ENCODE assay signal across 8 cellular contexts in the genomic region with DNA sequence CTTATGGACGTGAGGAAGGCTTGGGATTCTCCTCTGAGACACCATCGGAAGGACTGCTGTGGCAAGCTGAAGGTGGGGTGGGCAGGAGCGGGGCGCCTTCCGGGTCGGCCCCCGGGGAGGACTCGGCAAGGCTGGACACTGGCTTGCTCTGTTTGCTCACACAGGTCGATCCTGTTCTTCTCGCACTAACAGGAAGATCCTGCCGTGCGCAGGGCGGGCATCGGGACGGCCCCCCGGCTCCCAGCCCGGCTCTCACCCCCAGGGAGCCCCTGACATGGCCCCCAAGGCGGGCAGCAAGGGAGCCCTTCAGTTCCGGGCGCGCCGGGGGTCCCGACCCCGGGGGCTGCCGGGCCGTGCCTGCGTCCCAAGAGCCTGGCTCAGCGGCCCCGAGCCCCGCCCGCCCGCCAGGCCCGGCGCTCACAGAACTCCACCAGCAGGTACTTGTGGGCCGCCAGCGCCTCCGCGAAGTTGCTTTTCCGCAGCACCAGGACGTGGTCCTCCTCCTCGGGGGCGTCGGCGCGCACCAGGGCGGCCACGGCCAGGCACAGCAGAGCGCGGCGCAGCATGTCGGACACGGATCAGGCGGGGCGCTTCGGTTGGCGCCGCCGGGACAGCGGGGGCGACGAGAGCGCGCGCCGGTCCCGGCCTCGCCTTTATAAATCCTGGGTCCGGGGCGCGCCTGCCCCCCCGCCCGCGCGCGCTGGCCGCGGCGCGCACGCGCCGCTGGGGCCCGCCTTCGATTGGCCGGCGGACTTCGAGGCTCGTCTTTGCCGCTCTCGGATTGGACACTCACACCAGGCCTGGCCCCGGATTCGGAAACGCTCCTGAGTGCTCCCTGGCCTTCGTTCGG. TPM values are rescaled to one million over a fixed set of nuclear protein-coding genes. Genes with fewer than 3 reads are reported as not detected.
DNase-seq lines count a peak whose midpoint lies in the region; ATAC-seq and TF ChIP-seq lines count a peak whose summit lies in the region.

A gene (minus strand): TSS at position 630 of the 850 bp plus-strand sequence. CDS start 64 bp downstream, at position 566.

- ATAC-seq in RWPE2 (ENCODE audit: low read depth) (no peak; the same call in 2 of the 3 replicates), upper lobe of left lung (ENCODE audit: low FRiP score in 2 of 2) (peak in 1 of 2 donors; percentile 92)

- no peak for TF ChIP-seq CTCF in RWPE2 (IDR thresholded peaks at IDR 0.05; ENCODE audit: poor library complexity, severe bottlenecking)
- TF ChIP-seq CTCF in upper lobe of left lung (IDR thresholded peaks at IDR 0.05) = no peak

- H3K27me3 ChIP-seq in RWPE2 (ENCODE audit: insufficient read depth, poor library complexity, severe bottlenecking) (no peaks in the 10 kb centered on the region), ectodermal cell (ENCODE audit: control insufficient read depth, insufficient read depth, low read length, poor library complexity, severe bottlenecking) (no peaks in the 10 kb centered on the region), mucosa of rectum (ENCODE audit: control insufficient read depth in 2 of 2, insufficient read depth in 2 of 2, low read length in 2 of 2) (no peaks in the 10 kb centered on the region), upper lobe of left lung (no peaks in the 10 kb centered on the region)

- H3K36me3 ChIP-seq in RWPE2 (ENCODE audit: low read depth) = peaks cover 77% of the 10 kb centered on the region
- peaks cover 20% of the 10 kb centered on the region for H3K36me3 ChIP-seq in ectodermal cell (ENCODE audit: control insufficient read depth, insufficient read depth, low read length)
- H3K36me3 ChIP-seq in mucosa of rectum (ENCODE audit: control insufficient read depth in 2 of 2, insufficient read depth in 2 of 2, low read length in 2 of 2) = peaks cover 22 to 32% of the 10 kb centered on the region in 2 donors
- peaks cover 6 to 56% (median 22%) of the 10 kb centered on the region in 4 donors for H3K36me3 ChIP-seq in upper lobe of left lung

- H3K27ac ChIP-seq in RWPE2 (ENCODE audit: poor library complexity, severe bottlenecking) = peak within 1 kb of the TSS; percentile 80
- H3K27ac ChIP-seq in ectodermal cell (ENCODE audit: insufficient read depth, low read depth, low read length, poor library complexity, severe bottlenecking) = peak within 1 kb of the TSS; percentile 77
- peak within 1 kb of the TSS; percentile 96 to 99 for H3K27ac ChIP-seq in mucosa of rectum (ENCODE audit: low read depth in 2 of 2, low read length in 2 of 2)
- peak within 1 kb of the TSS; percentile 93 to 98 (median 96) for H3K27ac ChIP-seq in upper lobe of left lung

- peaks cover 8% of the 10 kb centered on the region for H3K4me1 ChIP-seq in RWPE2 (ENCODE audit: insufficient read depth, poor library complexity, severe bottlenecking)
- peaks cover 9% of the 10 kb centered on the region for H3K4me1 ChIP-seq in ectodermal cell (ENCODE audit: control insufficient read depth, insufficient read depth, low read length)
- peaks cover 41 to 42% of the 10 kb centered on the region in 2 donors for H3K4me1 ChIP-seq in mucosa of rectum (ENCODE audit: control insufficient read depth in 2 of 2, insufficient read depth in 2 of 2, low read length in 2 of 2)
- H3K4me1 ChIP-seq in upper lobe of left lung = peaks cover 36 to 68% (median 38%) of the 10 kb centered on the region in 4 donors

- peak in 3 of 4 donors; percentile 77 to 93 (median 82) for TF ChIP-seq POLR2A in upper lobe of left lung (IDR thresholded peaks at IDR 0.05)

- DNase-seq in D341Med (ENCODE audit: low spot score) (peak; percentile 100), H4 (ENCODE audit: low spot score) (no peak), RWPE2 (ENCODE audit: low spot score) (no peak), upper lobe of left lung (peak in 1 of 2 donors; percentile 98), NCI-H2196 treated with DMSO at 0.1 percent for 48 hours (lab: John Stamatoyannopoulos, UW; ENCODE audit: unreplicated experiment) (no peak)
- no peak for DNase-seq in activated CD4-positive, alpha-beta T cell treated with anti-CD3 and anti-CD28 coated beads for 4 hours

- H3K9ac ChIP-seq in mucosa of rectum (ENCODE audit: low read depth in 1 of 2, low read length in 2 of 2) = peak within 1 kb of the TSS; percentile 97 to 98

- peak within 1 kb of the TSS; percentile 80 for H3K4me3 ChIP-seq in RWPE2 (ENCODE audit: severe bottlenecking)
- H3K4me3 ChIP-seq in ectodermal cell (ENCODE audit: insufficient read depth, low read depth, low read length) = peak within 1 kb of the TSS; percentile 94
- peak within 1 kb of the TSS; percentile 84 to 96 for H3K4me3 ChIP-seq in mucosa of rectum (ENCODE audit: low read length in 2 of 2)
- peak within 1 kb of the TSS; percentile 91 to 100 (median 94) for H3K4me3 ChIP-seq in upper lobe of left lung

- H3K9me3 ChIP-seq in RWPE2 (ENCODE audit: severe bottlenecking) = no peaks in the 10 kb centered on the region
- no peaks in the 10 kb centered on the region for H3K9me3 ChIP-seq in ectodermal cell (ENCODE audit: control insufficient read depth, low read length)
- H3K9me3 ChIP-seq in mucosa of rectum (ENCODE audit: control insufficient read depth in 2 of 2, low read length in 2 of 2) = no peaks in the 10 kb centered on the region
- H3K9me3 ChIP-seq in upper lobe of left lung = no peaks in the 10 kb centered on the region

- no peak for TF ChIP-seq EP300 in upper lobe of left lung (IDR thresholded peaks at IDR 0.05)

- 0% methylated on average over 95 of the region's 95 CpGs for WGBS in ectodermal cell, 2 experiments
- WGBS in upper lobe of left lung, 2 donors = 0% methylated on average over 2 to 70 of the region's 95 CpGs

RNA-seq across cellular contexts. Expression of the gene that starts here (rescaled TPM):
- 921 and 1,439 TPM in 2 replicates for total RNA-seq in H4 (2014; rRNA removed; shearing (Covaris generic))
- 419 TPM for polyA plus RNA-seq in ectodermal cell (2013, experiment 1 of 4)
- 411 TPM for polyA plus RNA-seq in ectodermal cell (2013, experiment 2 of 4)
- polyA plus RNA-seq in ectodermal cell (2013, experiment 3 of 4) = 322 TPM
- polyA plus RNA-seq in ectodermal cell (2013, experiment 4 of 4) = 343 TPM
- total RNA-seq in upper lobe of left lung = 100 to 1,000 TPM; 374 to 627 (median 531) TPM
